In the genomic region with DNA sequence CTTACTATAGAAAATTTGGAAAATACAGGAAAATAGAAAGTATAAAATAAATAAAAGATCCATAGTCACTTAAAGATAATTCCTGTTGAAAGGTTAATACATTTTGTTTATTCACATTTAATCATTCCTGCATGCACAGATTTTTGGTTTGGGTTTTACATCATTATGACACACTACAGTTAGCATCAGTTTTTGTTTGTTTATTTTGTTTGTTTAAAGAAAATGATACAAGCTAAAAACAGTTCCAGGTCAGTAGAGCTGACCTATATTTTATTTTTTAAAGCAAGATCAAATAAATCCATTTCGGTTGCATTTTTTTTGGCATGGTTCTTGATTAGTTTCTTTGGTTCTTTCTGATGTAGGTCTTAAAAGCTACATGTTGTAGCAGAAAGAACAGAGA, we compare ENCODE assay signal across 22 cellular contexts.
"Had no signal": no experiment of that assay in that cellular context is flagged by ENCODE, and none has a peak within 500 bp of the region (broad histone marks: within the 10 kb centered on the region; RNA-seq: fewer than 3 reads in every experiment).

No MANE protein-coding gene starts in this region.

- H3K27ac ChIP-seq: esophagus squamous epithelium, heart left ventricle, neural progenitor cell, ovary, right atrium auricular region, sigmoid colon, skin epidermis, stomach, transverse colon had no signal

- H3K4me3 ChIP-seq: esophagus squamous epithelium, heart left ventricle, lung, neural progenitor cell, ovary, right atrium auricular region, sigmoid colon, skin epidermis, stomach, thoracic aorta, transverse colon had no signal

- H3K4me2 ChIP-seq: neural progenitor cell had no signal

- ATAC-seq: effector memory CD8-positive, alpha-beta T cell; heart left ventricle; left cardiac atrium; left ventricle myocardium superior; natural killer cell treated with Interleukin-12 subunit alpha and Interleukin-12 subunit beta and Interleukin-15 and Interleukin-18, amount 100 ng/mL, for 72 hours had no signal

- H3K27me3 ChIP-seq: esophagus squamous epithelium, heart left ventricle, neural progenitor cell, ovary, right atrium auricular region, sigmoid colon, stomach, transverse colon had no signal

- H3K9ac ChIP-seq: neural progenitor cell had no signal

- H3K9me3 ChIP-seq: esophagus squamous epithelium, heart left ventricle, ovary, right atrium auricular region, sigmoid colon, stomach, thoracic aorta, transverse colon had no signal

- H3K36me3 ChIP-seq: esophagus squamous epithelium, heart left ventricle, neural progenitor cell, ovary, right atrium auricular region, sigmoid colon, stomach, thoracic aorta, transverse colon had no signal

- DNase-seq: effector memory CD8-positive, alpha-beta T cell; esophagus squamous epithelium; foreskin melanocyte; heart left ventricle; hypothalamus; left cardiac atrium; left ventricle myocardium superior; midbrain; nucleus accumbens; ovary; sigmoid colon; stimulated activated CD4-positive, alpha-beta T cell treated with anti-CD3 and anti-CD28 coated beads, Interleukin-12 subunit alpha, Interleukin-12 subunit beta, amount 100 ng/mL, for 4 hours; stimulated activated naive CD4-positive, alpha-beta T cell; stomach; substantia nigra; transverse colon had no signal

- H3K4me1 ChIP-seq: heart left ventricle, right atrium auricular region, sigmoid colon, stomach, transverse colon had no signal
